ENCODE assay signal across 1 cellular context in genomic region chr9:94666364-94667099, GRCh38.
TF ChIP-seq lines count a peak whose summit lies in the region.

No MANE protein-coding gene starts in this region.

TF ChIP-seq in HepG2, 621 proteins besides CTCF, POLR2A, EP300 and RAD21 (continues in another document):
- TF ChIP-seq FOXP1 (IDR thresholded peaks at IDR 0.05) (no peak), FOXP1 (CRISPR knock-in tag; IDR thresholded peaks at IDR 0.05) (no peak), ZBTB38 (CRISPR knock-in tag; IDR thresholded peaks at IDR 0.05) (0 out of 2 replicates have a peak, but pooled peaks have one; percentile 8), ZNF784 (CRISPR knock-in tag; IDR thresholded peaks at IDR 0.05; ENCODE audit: borderline replicate concordance) (no peak), ZFP82 (CRISPR knock-in tag; IDR thresholded peaks at IDR 0.05; ENCODE audit: borderline replicate concordance) (no peak), THAP8 (CRISPR knock-in tag; IDR thresholded peaks at IDR 0.05; ENCODE audit: borderline replicate concordance) (no peak), HNRNPK (IDR thresholded peaks at IDR 0.05; ENCODE audit: low read depth, low read length, poor library complexity, severe bottlenecking) (no peak), ZNF513 (CRISPR knock-in tag; conservative IDR thresholded peaks at IDR 0.05) (no peak), ZNF414 (CRISPR knock-in tag; IDR thresholded peaks at IDR 0.05) (no peak), RARG (CRISPR knock-in tag; IDR thresholded peaks at IDR 0.05; ENCODE audit: low read depth) (no peak), TBX3 (IDR thresholded peaks at IDR 0.05; ENCODE audit: borderline replicate concordance) (no peak), ZNF143 (CRISPR knock-in tag; IDR thresholded peaks at IDR 0.05) (no peak), ZFYVE20 (CRISPR knock-in tag; IDR thresholded peaks at IDR 0.05; ENCODE audit: borderline replicate concordance, low read depth) (no peak), ZNF747 (CRISPR knock-in tag; IDR thresholded peaks at IDR 0.05; ENCODE audit: borderline replicate concordance) (no peak), NR2F6 (IDR thresholded peaks at IDR 0.05) (peak; percentile 37; the same call in 1 of the 2 replicates), NR2F6 (CRISPR knock-in tag; IDR thresholded peaks at IDR 0.05) (no peak), ARNT (IDR thresholded peaks at IDR 0.05) (no peak), ARNTL (CRISPR knock-in tag; IDR thresholded peaks at IDR 0.05) (no peak), MAFF (IDR thresholded peaks at IDR 0.05; ENCODE audit: low read depth, low read length) (peak; percentile 89), SMARCC2 (IDR thresholded peaks at IDR 0.05) (no peak), UBTF (CRISPR knock-in tag; IDR thresholded peaks at IDR 0.05) (no peak), CBX1 (IDR thresholded peaks at IDR 0.05; ENCODE audit: low read depth) (no peak), ZBTB10 (CRISPR knock-in tag; IDR thresholded peaks at IDR 0.05; ENCODE audit: borderline replicate concordance) (no peak), MTF2 (CRISPR knock-in tag; IDR thresholded peaks at IDR 0.05; ENCODE audit: borderline replicate concordance) (no peak), ZNF292 (CRISPR knock-in tag; IDR thresholded peaks at IDR 0.05; ENCODE audit: borderline replicate concordance, low read depth) (no peak), DDIT3 (CRISPR knock-in tag; IDR thresholded peaks at IDR 0.05) (no peak), POGZ (CRISPR knock-in tag; IDR thresholded peaks at IDR 0.05) (no peak), CEBPB (IDR thresholded peaks at IDR 0.05; ENCODE audit: borderline replicate concordance, low read depth, low read length) (peak; percentile 9; the same call in 1 of the 2 replicates), RARA (CRISPR knock-in tag; IDR thresholded peaks at IDR 0.05) (no peak), PHF20 (CRISPR knock-in tag; IDR thresholded peaks at IDR 0.05) (no peak), ETV5 (CRISPR knock-in tag; IDR thresholded peaks at IDR 0.05; ENCODE audit: borderline replicate concordance) (no peak), ZNF850 (CRISPR knock-in tag; conservative IDR thresholded peaks at IDR 0.05) (no peak), ZNF878 (CRISPR knock-in tag; IDR thresholded peaks at IDR 0.05) (no peak), SP140L (CRISPR knock-in tag; IDR thresholded peaks at IDR 0.05; ENCODE audit: borderline replicate concordance) (no peak), ZBTB1 (CRISPR knock-in tag; IDR thresholded peaks at IDR 0.05; ENCODE audit: borderline replicate concordance) (no peak), ZMYM3 (CRISPR knock-in tag; IDR thresholded peaks at IDR 0.05) (no peak), ZBTB14 (CRISPR knock-in tag; IDR thresholded peaks at IDR 0.05) (no peak), STAT5B (CRISPR knock-in tag; IDR thresholded peaks at IDR 0.05) (no peak), LBX2 (CRISPR knock-in tag; IDR thresholded peaks at IDR 0.05; ENCODE audit: borderline replicate concordance) (no peak), CSRNP2 (CRISPR knock-in tag; conservative IDR thresholded peaks at IDR 0.05; ENCODE audit: low read depth) (no peak), ZNF432 (CRISPR knock-in tag; IDR thresholded peaks at IDR 0.05; ENCODE audit: borderline replicate concordance) (no peak), PHF21A (CRISPR knock-in tag; IDR thresholded peaks at IDR 0.05) (no peak; the same call in 1 of the 2 replicates), ZNF280B (CRISPR knock-in tag; IDR thresholded peaks at IDR 0.05; ENCODE audit: borderline replicate concordance) (no peak), PPARG (CRISPR knock-in tag; conservative IDR thresholded peaks at IDR 0.05) (peak; percentile 42; the same call in 1 of the 2 replicates), NR2C2 (CRISPR knock-in tag; IDR thresholded peaks at IDR 0.05; ENCODE audit: borderline replicate concordance) (no peak), SALL1 (CRISPR knock-in tag; IDR thresholded peaks at IDR 0.05) (0 out of 2 replicates have a peak, but pooled peaks have one; percentile 34), SIN3B (IDR thresholded peaks at IDR 0.05; ENCODE audit: low read length) (no peak), ELF1 (CRISPR knock-in tag; IDR thresholded peaks at IDR 0.05) (no peak), THAP11 (CRISPR knock-in tag; IDR thresholded peaks at IDR 0.05) (no peak), ZNF782 (CRISPR knock-in tag; IDR thresholded peaks at IDR 0.05; ENCODE audit: borderline replicate concordance) (no peak), ZNF772 (CRISPR knock-in tag; IDR thresholded peaks at IDR 0.05) (no peak), RFXANK (CRISPR knock-in tag; IDR thresholded peaks at IDR 0.05) (no peak)
